8 cellular contexts compared by ENCODE assay signal in the genomic region with DNA sequence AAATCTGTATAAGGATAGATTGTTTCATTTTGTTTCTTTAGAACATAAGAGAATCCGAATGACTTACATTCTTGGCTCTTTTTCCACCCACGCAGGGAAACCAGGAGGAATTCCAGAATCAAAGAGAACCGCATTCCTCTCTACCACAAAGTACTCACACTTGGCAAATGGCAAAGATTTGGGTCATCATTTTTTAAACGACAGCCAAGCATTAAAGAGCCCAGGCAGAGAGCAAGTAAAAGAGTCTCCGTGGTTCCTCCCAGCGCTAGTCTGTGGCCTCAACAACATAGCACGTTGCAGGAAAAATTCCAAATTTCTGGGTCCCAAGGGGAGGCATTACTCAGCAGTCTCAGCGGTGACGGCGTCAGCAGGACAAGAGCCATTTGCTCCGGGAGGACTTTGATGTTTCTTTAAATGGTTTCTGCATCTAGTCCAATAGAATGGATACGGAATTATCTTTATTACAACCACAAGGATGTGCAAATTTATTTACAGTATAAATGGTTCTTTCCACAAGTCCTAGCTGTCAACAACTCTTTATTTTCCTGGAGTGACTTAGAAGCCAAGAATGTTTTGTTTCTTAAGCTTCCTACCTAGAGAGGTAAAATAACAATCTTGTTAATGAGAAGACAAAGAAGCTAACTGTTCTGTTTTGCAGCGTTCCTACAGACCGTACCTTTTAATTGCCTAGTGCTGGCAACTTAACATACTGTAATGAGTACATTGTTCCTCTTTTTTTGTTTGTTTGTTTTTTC.
DNase-seq lines count a peak whose midpoint lies in the region; ATAC-seq and TF ChIP-seq lines count a peak whose summit lies in the region.

No MANE protein-coding gene starts in this region.

- no peaks in the 10 kb centered on the region for H3K9me3 ChIP-seq in ascending aorta
- no peaks in the 10 kb centered on the region for H3K9me3 ChIP-seq in hepatocyte (ENCODE audit: low read depth)

- intact Hi-C loops in ascending aorta (cut with DNase I) (loop anchor here (5.0 kb wide), 1 partner anchor 204 kb away; no protein-coding TSS in a partner anchor), sciatic nerve (cut with DNase I) (no loop called here)

- H3K4me1 ChIP-seq in ascending aorta: peaks cover 0 to 6% of the 10 kb centered on the region in 2 donors
- H3K4me1 ChIP-seq in hepatocyte (ENCODE audit: insufficient read depth): no peaks in the 10 kb centered on the region

- H3K27ac ChIP-seq in ascending aorta (no peak overlapping the region), hepatocyte (peak overlapping the region; percentile 29)

- no peaks in the 10 kb centered on the region for H3K36me3 ChIP-seq in ascending aorta
- H3K36me3 ChIP-seq in hepatocyte (replicated peaks; ENCODE audit: insufficient read depth, low read depth): no peaks in the 10 kb centered on the region

- ATAC-seq in sciatic nerve: peak; percentile 92
- ATAC-seq in HG03378 (IDR thresholded peaks at IDR 0.05; ENCODE audit: unreplicated experiment): no peak

- DNase-seq in HS-27A (ENCODE audit: low read depth) (peak; percentile 81), ascending aorta (ENCODE audit: low spot score in 2 of 2) (peak in 1 of 2 donors; percentile 85), hepatocyte (ENCODE audit: low spot score) (peak; percentile 68), sciatic nerve (ENCODE audit: low spot score) (peak; percentile 80), NCI-H1417 treated with DMSO at 0.1 percent for 48 hours (lab: John Stamatoyannopoulos, UW) (no peak), NCI-H2029 treated with DMSO at 0.1 percent for 48 hours (lab: John Stamatoyannopoulos, UW) (no peak)
- no peak for DNase-seq in stimulated activated naive CD4-positive, alpha-beta T cell treated with Interleukin-2 at 50 U/mL for 16 hours (lab: John Stamatoyannopoulos, UW)

- no peaks in the 10 kb centered on the region for H3K27me3 ChIP-seq in ascending aorta
- no peaks in the 10 kb centered on the region for H3K27me3 ChIP-seq in hepatocyte

- 3% methylated on average over 14 of the region's 14 CpGs for WGBS in hepatocyte (ENCODE audit: low lambda C conversion rate, missing lambda C conversion rate)

- no peaks in the 10 kb centered on the region for H3K79me2 ChIP-seq in hepatocyte

- no peaks in the 10 kb centered on the region for H4K20me1 ChIP-seq in hepatocyte (ENCODE audit: insufficient read depth, poor library complexity, severe bottlenecking)

- peak overlapping the region; percentile 27 to 47 for H3K4me3 ChIP-seq in ascending aorta
- no peak overlapping the region for H3K4me3 ChIP-seq in hepatocyte

- TF ChIP-seq CTCF in ascending aorta (IDR thresholded peaks at IDR 0.05) (no peak), hepatocyte (IDR thresholded peaks at IDR 0.05; ENCODE audit: poor library complexity) (no peak)

- peak overlapping the region; percentile 68 for H3K4me2 ChIP-seq in hepatocyte

- H2AFZ ChIP-seq in hepatocyte: peak overlapping the region; percentile 2

- H3K9me2 ChIP-seq in hepatocyte (replicated peaks; ENCODE audit: insufficient read depth): no peaks in the 10 kb centered on the region

Comparison
In these comparisons a context has a peak if more than half of its experiments do, and no peak if none do; other contexts are left out.
1. DNase-seq: peak in HS-27A (single experiment), hepatocyte (single experiment) and sciatic nerve (single experiment); none in stimulated activated naive CD4-positive, alpha-beta T cell treated with Interleukin-2 at 50 U/mL for 16 hours (single experiment), NCI-H1417 treated with DMSO at 0.1 percent for 48 hours (single experiment) and NCI-H2029 treated with DMSO at 0.1 percent for 48 hours (single experiment).